ENCODE assay signal across 31 cellular contexts in genomic region chr13:96849091-96849490, GRCh38.
"Had no signal": no experiment of that assay in that cellular context is flagged by ENCODE, and none has a peak within 500 bp of the region (broad histone marks: within the 10 kb centered on the region; RNA-seq: fewer than 3 reads in every experiment).

No MANE protein-coding gene starts in this region.

- DNase-seq: activated effector memory CD4-positive, alpha-beta T cell treated with anti-CD3 and anti-CD28 coated beads, Interleukin-2, amount 50 U/mL, for 16 hours; activated effector memory CD4-positive, alpha-beta T cell treated with Interleukin-2 at 50 U/mL for 16 hours; activated gamma-delta T cell; activated gamma-delta T cell treated with Interleukin-2 at 50 U/mL for 16 hours; activated naive CD4-positive, alpha-beta T cell; activated naive CD4-positive, alpha-beta T cell treated with anti-CD3 and anti-CD28 coated beads for 36 hours; activated naive CD4-positive, alpha-beta T cell treated with anti-CD3 and anti-CD28 coated beads, Interleukin-2, amount 10 ng/mL, durations not matched to agents 7 days and 5 days; activated naive CD4-positive, alpha-beta T cell treated with anti-CD3 and anti-CD28 coated beads, Interleukin-2, amount 50 U/mL, for 16 hours; activated naive CD4-positive, alpha-beta T cell treated with Interleukin-2 at 50 U/mL for 16 hours; activated naive CD8-positive, alpha-beta T cell treated with anti-CD3 and anti-CD28 coated beads for 36 hours; activated naive CD8-positive, alpha-beta T cell treated with anti-CD3 and anti-CD28 coated beads, Interleukin-2, amount 10 ng/mL, durations not matched to agents 7 days and 5 days; activated naive CD8-positive, alpha-beta T cell treated with anti-CD3 and anti-CD28 coated beads, Interleukin-2, amount 50 U/mL, for 24 hours; activated T-cell treated with anti-CD3 and anti-CD28 coated beads, Interleukin-2, amount 50 U/mL, for 24 hours; activated T-cell treated with anti-CD3 and anti-CD28 coated beads, Interleukin-2, amount 50 U/mL, for 4 hours; activated T-cell treated with anti-CD3 and anti-CD28 coated beads, Interleukin-2, amount 50 U/mL, for 48 hours; activated T-cell treated with anti-CD3 and anti-CD28 coated beads, Interleukin-2, amount 50 U/mL, for 72 hours; adrenal gland; amniotic stem cell; amygdala; anterior cingulate cortex; aorta; body of pancreas; brain microvascular endothelial cell; caudate nucleus; central memory CD4-positive, alpha-beta T cell; cerebellar nuclear complex had no signal

- H3K4me3 ChIP-seq: adrenal gland, ascending aorta, body of pancreas, breast epithelium, cardiac muscle cell had no signal

- H3K4me1 ChIP-seq: adrenal gland, ascending aorta, body of pancreas, breast epithelium had no signal

- ATAC-seq: activated naive CD4-positive, alpha-beta T cell treated with anti-CD3 and anti-CD28 coated beads, Interleukin-2, amount 50 U/mL, for 72 hours; activated naive CD8-positive, alpha-beta T cell treated with anti-CD3 and anti-CD28 coated beads, Interleukin-2, amount 50 U/mL, for 24 hours; activated T-cell treated with anti-CD3 and anti-CD28 coated beads, Interleukin-2, amount 50 U/mL, for 4 hours; activated T-cell treated with anti-CD3 and anti-CD28 coated beads, Interleukin-2, amount 50 U/mL, for 72 hours; activated T-helper 17 cell treated with anti-CD3 and anti-CD28 coated beads, Interleukin-2, amount 50 U/mL, for 72 hours; body of pancreas had no signal

- H3K27me3 ChIP-seq: adrenal gland, ascending aorta, body of pancreas, brain microvascular endothelial cell, breast epithelium, cardiac muscle cell had no signal

- H3K27ac ChIP-seq: adrenal gland, ascending aorta, body of pancreas, brain microvascular endothelial cell, breast epithelium, cardiac muscle cell had no signal

- H3K9me3 ChIP-seq: adrenal gland, ascending aorta, body of pancreas had no signal

- H3K36me3 ChIP-seq: adrenal gland, ascending aorta, brain microvascular endothelial cell, breast epithelium, cardiac muscle cell had no signal
